23 cellular contexts compared by ENCODE assay signal in genomic region chr9:112852741-112853505, GRCh38. TPM values are rescaled to one million over a fixed set of nuclear protein-coding genes. Genes with fewer than 3 reads are reported as not detected.
DNase-seq lines count a peak whose midpoint lies in the region; ATAC-seq and TF ChIP-seq lines count a peak whose summit lies in the region.
"Had no signal": no experiment of that assay in that cellular context is flagged by ENCODE, and none has a peak within 500 bp of the region (broad histone marks: within the 10 kb centered on the region; RNA-seq: fewer than 3 reads in every experiment).

No MANE protein-coding gene starts in this region.

- peaks cover 0 to 51% (median 30%) of the 10 kb centered on the region in 4 donors for H3K36me3 ChIP-seq in esophagus muscularis mucosa
- H3K36me3 ChIP-seq: colonic mucosa, HAP-1 had no signal

- ATAC-seq in HG03354 (IDR thresholded peaks at IDR 0.05; ENCODE audit: poor library complexity, severe bottlenecking, unreplicated experiment): no peak
- no peak for ATAC-seq in GM19463 (IDR thresholded peaks at IDR 0.05; ENCODE audit: unreplicated experiment)
- ATAC-seq: activated CD8-positive, alpha-beta memory T cell treated with anti-CD3 and anti-CD28 coated beads, Interleukin-2, amount 10 ng/mL, durations not matched to agents 7 days and 5 days; naive thymus-derived CD4-positive, alpha-beta T cell had no signal

- H3K27me3 ChIP-seq in esophagus muscularis mucosa: no peaks in the 10 kb centered on the region
- H3K27me3 ChIP-seq: colonic mucosa had no signal

- H3K27ac ChIP-seq in esophagus muscularis mucosa (replicated peaks in 1 of 4): no peak overlapping the region
- H3K27ac ChIP-seq: colonic mucosa had no signal

- H3K4me3 ChIP-seq in NB4 (ENCODE audit: low read depth, low read length) (no peak overlapping the region), esophagus muscularis mucosa (no peak overlapping the region)
- H3K4me3 ChIP-seq: colonic mucosa, HAP-1 had no signal

- TF ChIP-seq CTCF in NB4 (IDR thresholded peaks at IDR 0.05; ENCODE audit: low read depth, low read length) (no peak), esophagus muscularis mucosa (IDR thresholded peaks at IDR 0.05) (no peak)

- intact Hi-C loops in posterior cingulate gyrus (cut with DNase I): no loop called here
- intact Hi-C loops in esophagus muscularis mucosa (cut with DNase I): no loop called here

- H3K9me3 ChIP-seq in esophagus muscularis mucosa: no peaks in the 10 kb centered on the region
- H3K9me3 ChIP-seq: Caco-2, colonic mucosa, HAP-1 had no signal

- TF ChIP-seq POLR2A in NB4 (IDR thresholded peaks at IDR 0.05; ENCODE audit: extremely low read depth, insufficient read length): no peak
- no peak for TF ChIP-seq POLR2A in esophagus muscularis mucosa (IDR thresholded peaks at IDR 0.05; ENCODE audit: low read depth)

- no peaks in the 10 kb centered on the region for H3K4me1 ChIP-seq in esophagus muscularis mucosa
- H3K4me1 ChIP-seq: Caco-2, colonic mucosa, HAP-1 had no signal

- WGBS in esophagus muscularis mucosa: 72% methylated on average over 13 of the region's 13 CpGs

- TF ChIP-seq EP300 in esophagus muscularis mucosa (IDR thresholded peaks at IDR 0.05): no peak

- DNase-seq in NB4 (ENCODE audit: low read depth): peak; percentile 32
- DNase-seq in amygdala (lab: John Stamatoyannopoulos, UW): peak in 45 of 56 donors; percentile 10 to 87 (median 59)
- peak; percentile 72 to 87 for DNase-seq in hippocampal formation (lab: John Stamatoyannopoulos, UW)
- DNase-seq in posterior cingulate gyrus: peak; percentile 45 to 97 (median 66)
- DNase-seq in stimulated activated CD4-positive, alpha-beta T cell treated with anti-CD3 and anti-CD28 coated beads, Interleukin-4, amount 100 ng/mL, for 1 hour: no peak
- DNase-seq in esophagus muscularis mucosa (ENCODE audit: extremely low spot score): no peak
- DNase-seq: activated CD4-positive, alpha-beta T cell treated with anti-CD3 and anti-CD28 coated beads, Interleukin-2, amount 10 ng/mL, durations not matched to agents 24 days and 14 days; activated CD8-positive, alpha-beta memory T cell treated with anti-CD3 and anti-CD28 coated beads, Interleukin-2, amount 10 ng/mL, durations not matched to agents 7 days and 5 days; Caco-2; colonic mucosa; DND-41; Karpas-422; naive thymus-derived CD4-positive, alpha-beta T cell; NCI-H1105 treated with DMSO at 0.1 percent for 48 hours; SIG-M5; stimulated activated CD4-positive, alpha-beta T cell treated with anti-CD3 and anti-CD28 coated beads, Interleukin-4, amount 100 ng/mL, for 4 hours had no signal

RNA-seq across cellular contexts. Expression of gene SLC46A2, which starts 37.8 kb away (rescaled TPM):
- under 1 TPM in 3 of 4 donors, not detected in 1; 0.17 to 0.42 (median 0.26) TPM for total RNA-seq in esophagus muscularis mucosa
- total RNA-seq: activated CD4-positive, alpha-beta T cell treated with anti-CD3 and anti-CD28 coated beads, Interleukin-2, amount 10 ng/mL, durations not matched to agents 24 days and 14 days; activated CD8-positive, alpha-beta memory T cell treated with anti-CD3 and anti-CD28 coated beads, Interleukin-2, amount 10 ng/mL, durations not matched to agents 7 days and 5 days; Caco-2; colonic mucosa; HT1080; lung microvascular endothelial cell; progenitor cell of endocrine pancreas; T-helper 1 cell treated with Interleukin-12 subunit alpha and Interleukin-12 subunit beta and Interleukin-4 antibody, amounts not matched to agents 30 ng/mL and 1 ng/mL, for 36 hours had no signal

Comparison
In these comparisons a context has a peak if more than half of its experiments do, and no peak if none do; other contexts are left out.
1. DNase-seq: peak in NB4 (single experiment), amygdala (45 of 56), hippocampal formation (2 of 2) and posterior cingulate gyrus (10 of 10); none in stimulated activated CD4-positive, alpha-beta T cell treated with anti-CD3 and anti-CD28 coated beads, Interleukin-4, amount 100 ng/mL, for 1 hour (single experiment) and esophagus muscularis mucosa (single experiment).